1 cellular context compared by ENCODE assay signal in genomic region chr10:48656241-48656921, GRCh38.
A peak's percentile ranks its signal among the peaks of the same experiment; 100 is the strongest.
TF ChIP-seq lines count a peak whose summit lies in the region.

No MANE protein-coding gene starts in this region.

TF ChIP-seq in HepG2, 621 proteins besides CTCF, POLR2A, EP300 and RAD21 (continued from another document and continues in another):
- TF ChIP-seq AKNA (CRISPR knock-in tag; IDR thresholded peaks at IDR 0.05; ENCODE audit: borderline replicate concordance) (no peak), GFI1 (CRISPR knock-in tag; IDR thresholded peaks at IDR 0.05; ENCODE audit: borderline replicate concordance) (no peak), CHCHD3 (CRISPR knock-in tag; IDR thresholded peaks at IDR 0.05) (no peak), ZNF670 (CRISPR knock-in tag; IDR thresholded peaks at IDR 0.05; ENCODE audit: borderline replicate concordance) (no peak), MTA3 (CRISPR knock-in tag; IDR thresholded peaks at IDR 0.05) (no peak), MAZ (IDR thresholded peaks at IDR 0.05; ENCODE audit: borderline replicate concordance, low read depth, low read length) (0 out of 2 replicates have a peak, but pooled peaks have one; percentile 40), MAZ (CRISPR knock-in tag; IDR thresholded peaks at IDR 0.05; ENCODE audit: low read depth) (peak; percentile 45; the same call in 1 of the 2 replicates), CEBPB (IDR thresholded peaks at IDR 0.05; ENCODE audit: borderline replicate concordance, low read depth, low read length) (peak; percentile 46; the same call in 1 of the 2 replicates), ZNF451 (CRISPR knock-in tag; IDR thresholded peaks at IDR 0.05) (no peak), ZNF121 (CRISPR knock-in tag; IDR thresholded peaks at IDR 0.05) (0 out of 2 replicates have a peak, but pooled peaks have one; percentile 21), ZBED4 (CRISPR knock-in tag; IDR thresholded peaks at IDR 0.05; ENCODE audit: borderline replicate concordance) (no peak), ZNF800 (CRISPR knock-in tag; IDR thresholded peaks at IDR 0.05) (peak; percentile 54; the same call in 1 of the 2 replicates), ZNF44 (CRISPR knock-in tag; IDR thresholded peaks at IDR 0.05) (no peak), JUN (CRISPR knock-in tag; IDR thresholded peaks at IDR 0.05) (no peak), KDM2A (CRISPR knock-in tag; IDR thresholded peaks at IDR 0.05; ENCODE audit: borderline replicate concordance, low read depth) (peak; percentile 43; the same call in 1 of the 2 replicates), ARNT (IDR thresholded peaks at IDR 0.05) (no peak), ZNF546 (CRISPR knock-in tag; conservative IDR thresholded peaks at IDR 0.05) (peak; percentile 53; the same call in 1 of the 2 replicates), SPEN (CRISPR knock-in tag; IDR thresholded peaks at IDR 0.05; ENCODE audit: low read depth) (peak; percentile 76), ZBTB46 (CRISPR knock-in tag; IDR thresholded peaks at IDR 0.05; ENCODE audit: borderline replicate concordance) (no peak), ZBTB2 (CRISPR knock-in tag; IDR thresholded peaks at IDR 0.05; ENCODE audit: low read depth) (no peak), REL (CRISPR knock-in tag; conservative IDR thresholded peaks at IDR 0.05) (no peak), ZNF709 (CRISPR knock-in tag; IDR thresholded peaks at IDR 0.05) (peak; percentile 68; the same call in 1 of the 2 replicates), KLF16 (CRISPR knock-in tag; IDR thresholded peaks at IDR 0.05) (no peak), ZSCAN30 (CRISPR knock-in tag; IDR thresholded peaks at IDR 0.05) (no peak), WIZ (CRISPR knock-in tag; IDR thresholded peaks at IDR 0.05) (no peak), ZNF740 (CRISPR knock-in tag; IDR thresholded peaks at IDR 0.05) (peak; percentile 38; the same call in 1 of the 2 replicates), MAFF (IDR thresholded peaks at IDR 0.05; ENCODE audit: low read depth, low read length) (no peak), ZNF276 (CRISPR knock-in tag; IDR thresholded peaks at IDR 0.05; ENCODE audit: low read depth) (no peak), ZFP62 (CRISPR knock-in tag; IDR thresholded peaks at IDR 0.05) (no peak), TFDP2 (CRISPR knock-in tag; IDR thresholded peaks at IDR 0.05) (peak; percentile 23; the same call in 1 of the 2 replicates), SKIL (CRISPR knock-in tag; IDR thresholded peaks at IDR 0.05; ENCODE audit: borderline replicate concordance) (no peak), ZBTB49 (CRISPR knock-in tag; IDR thresholded peaks at IDR 0.05; ENCODE audit: borderline replicate concordance) (no peak), RFXAP (CRISPR knock-in tag; IDR thresholded peaks at IDR 0.05; ENCODE audit: borderline replicate concordance) (0 out of 2 replicates have a peak, but pooled peaks have one; percentile 51), CHD4 (IDR thresholded peaks at IDR 0.05; ENCODE audit: borderline replicate concordance, low read length) (no peak), CENPT (CRISPR knock-in tag; IDR thresholded peaks at IDR 0.05; ENCODE audit: low read depth) (no peak), ZNF768 (CRISPR knock-in tag; IDR thresholded peaks at IDR 0.05) (no peak)
